In the genomic region with DNA sequence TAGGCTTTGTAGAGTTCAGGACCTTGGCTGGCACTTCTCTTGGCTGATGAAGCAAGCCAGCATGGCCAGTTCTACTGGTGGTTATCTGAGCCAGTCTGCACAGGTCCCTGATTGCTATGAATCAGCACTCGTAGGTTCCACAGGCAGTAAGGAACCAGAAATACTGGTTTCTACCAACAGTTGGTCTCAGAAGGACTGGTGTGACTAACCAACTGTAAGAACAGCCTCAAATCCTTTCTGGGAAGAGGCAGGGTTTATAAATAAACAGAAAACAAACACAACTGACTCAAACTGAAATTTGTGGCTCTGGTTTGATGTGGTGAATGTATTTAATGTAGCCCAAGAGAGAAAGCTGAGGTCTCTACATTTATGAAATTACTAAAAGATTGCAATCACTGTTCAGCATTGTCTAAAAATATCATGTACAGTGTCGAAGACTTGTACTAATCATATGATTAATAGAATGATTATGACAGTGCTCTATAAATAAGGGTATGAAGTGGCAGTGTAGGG, we compare ENCODE assay signal across 8 cellular contexts. TPM values are rescaled to one million over a fixed set of nuclear protein-coding genes. Genes with fewer than 3 reads are reported as not detected.
A peak's percentile ranks its signal among the peaks of the same experiment; 100 is the strongest.
DNase-seq lines count a peak whose midpoint lies in the region; ATAC-seq, FAIRE-seq and TF ChIP-seq lines count a peak whose summit lies in the region.

No MANE protein-coding gene starts in this region.

- peaks cover 1% of the 10 kb centered on the region for H3K9me3 Mint-ChIP-seq in astrocyte (ENCODE audit: unreplicated experiment)

- no peaks in the 10 kb centered on the region for H3K36me3 Mint-ChIP-seq in astrocyte (ENCODE audit: low read depth, unreplicated experiment)

- peaks cover 25% of the 10 kb centered on the region for H3K4me1 ChIP-seq in astrocyte (ENCODE audit: insufficient read depth, low read length)
- peaks cover 42 to 52% of the 10 kb centered on the region in 2 donors for H3K4me1 ChIP-seq in mucosa of rectum (ENCODE audit: control insufficient read depth in 2 of 2, insufficient read depth in 2 of 2, low read length in 2 of 2)

- peaks cover 27% of the 10 kb centered on the region for H3K4me1 Mint-ChIP-seq in astrocyte (ENCODE audit: low read depth, unreplicated experiment)

- no peak for TF ChIP-seq CTCF in astrocyte (IDR thresholded peaks at IDR 0.05; ENCODE audit: insufficient read depth, low read depth, low read length)

- no peak overlapping the region for H2AFZ ChIP-seq in astrocyte (ENCODE audit: low read depth, low read length)

- H3K9me3 ChIP-seq in astrocyte (ENCODE audit: insufficient read depth, low read depth, low read length), result no peaks in the 10 kb centered on the region
- H3K9me3 ChIP-seq in mucosa of rectum (ENCODE audit: control insufficient read depth in 2 of 2, low read length in 2 of 2), result no peaks in the 10 kb centered on the region

- H3K36me3 ChIP-seq in astrocyte (ENCODE audit: insufficient read depth, low read length) (no peaks in the 10 kb centered on the region), mucosa of rectum (ENCODE audit: control insufficient read depth in 2 of 2, insufficient read depth in 2 of 2, low read length in 2 of 2) (no peaks in the 10 kb centered on the region)

- no peak overlapping the region for H3K4me3 Mint-ChIP-seq in astrocyte (ENCODE audit: unreplicated experiment)

- no peaks in the 10 kb centered on the region for H4K20me1 ChIP-seq in astrocyte (ENCODE audit: insufficient read depth, low read length)

- no peak overlapping the region for H3K9ac ChIP-seq in astrocyte (ENCODE audit: low read length)
- H3K9ac ChIP-seq in mucosa of rectum (ENCODE audit: low read depth in 1 of 2, low read length in 2 of 2), result peak overlapping the region in 1 of 2 donors; percentile 70

- H3K27ac ChIP-seq in astrocyte (ENCODE audit: low read depth, low read length) (no peak overlapping the region), mucosa of rectum (ENCODE audit: low read depth in 2 of 2, low read length in 2 of 2) (peak overlapping the region; percentile 78 to 94)

- H3K79me2 ChIP-seq in astrocyte (ENCODE audit: insufficient read depth, low read length), result no peaks in the 10 kb centered on the region

- H3K27me3 ChIP-seq in astrocyte (ENCODE audit: insufficient read depth, low read length) (no peaks in the 10 kb centered on the region), mucosa of rectum (ENCODE audit: control insufficient read depth in 2 of 2, insufficient read depth in 2 of 2, low read length in 2 of 2) (no peaks in the 10 kb centered on the region)

- H3K27ac Mint-ChIP-seq in astrocyte (ENCODE audit: unreplicated experiment), result no peak overlapping the region

- no peaks in the 10 kb centered on the region for H3K27me3 Mint-ChIP-seq in astrocyte (ENCODE audit: low read depth, unreplicated experiment)

- H3K4me2 ChIP-seq in astrocyte (ENCODE audit: low read length), result no peak overlapping the region

- H3K4me3 ChIP-seq in astrocyte (ENCODE audit: insufficient read depth, low read depth, low read length) (no peak overlapping the region), mucosa of rectum (ENCODE audit: low read length in 2 of 2) (no peak overlapping the region)

- DNase-seq in activated T-cell treated with anti-CD3 and anti-CD28 coated beads for 48 hours (ENCODE audit: low read depth), result peak; percentile 32
- no peak for DNase-seq in activated T-cell treated with anti-CD3 and anti-CD28 coated beads, Interleukin-2, amount 50 U/mL, for 1 hour
- DNase-seq in NCI-H2029 (lab: John Stamatoyannopoulos, UW), result peak; percentile 92
- peak; percentile 67 for DNase-seq in astrocyte (ENCODE audit: low read depth)
- no peak for DNase-seq in NCI-H2227 treated with DMSO at 0.1 percent for 48 hours (lab: John Stamatoyannopoulos, UW)
- no peak for DNase-seq in midbrain (lab: John Stamatoyannopoulos, UW)

- ATAC-seq in HG02588 (IDR thresholded peaks at IDR 0.05; ENCODE audit: unreplicated experiment), result peak; percentile 93

- no peak for FAIRE-seq in astrocyte (lab: Jason Lieb, UNC)

RNA-seq across cellular contexts. Expression of gene RAPH1, which starts 44.1 kb away (rescaled TPM):
- total RNA-seq in astrocyte, result 43.4 and 50.4 TPM in 2 replicates

Comparison
In these comparisons a context has a peak if more than half of its experiments do, and no peak if none do; other contexts are left out.
1. DNase-seq: peak in activated T-cell treated with anti-CD3 and anti-CD28 coated beads for 48 hours (single experiment), NCI-H2029 (single experiment) and astrocyte (single experiment); none in activated T-cell treated with anti-CD3 and anti-CD28 coated beads, Interleukin-2, amount 50 U/mL, for 1 hour (single experiment), NCI-H2227 treated with DMSO at 0.1 percent for 48 hours (single experiment) and midbrain (single experiment).